ENCODE assay signal across 10 cellular contexts in the genomic region with DNA sequence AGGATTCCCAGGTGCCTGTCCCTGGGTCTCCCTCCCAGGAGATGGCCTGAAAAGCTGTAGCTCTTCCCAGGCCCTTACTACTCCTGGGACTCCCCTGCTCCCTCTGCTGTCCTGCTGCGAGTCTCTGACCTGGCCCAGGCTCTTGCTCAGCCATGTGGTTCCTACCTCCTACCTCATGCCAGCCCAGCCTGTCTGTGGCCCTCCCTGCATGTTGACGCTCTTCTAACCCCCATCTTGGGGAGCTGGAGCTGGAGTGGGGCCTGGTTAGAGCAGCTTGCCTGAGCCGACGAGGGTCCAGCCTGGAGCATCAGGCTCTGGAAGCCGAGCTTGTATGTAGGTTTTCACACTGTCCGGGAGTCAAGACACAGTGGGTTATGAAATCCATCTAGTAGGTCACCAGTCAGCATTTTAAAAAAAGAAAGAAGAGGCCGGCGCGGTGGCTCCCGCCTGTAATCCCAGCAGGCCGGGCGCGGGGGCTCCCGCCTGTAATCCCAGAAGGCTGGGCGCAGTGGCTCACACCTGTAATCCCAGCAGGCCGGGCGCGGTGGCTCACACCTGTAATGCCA.
DNase-seq lines count a peak whose midpoint lies in the region; ATAC-seq and TF ChIP-seq lines count a peak whose summit lies in the region.
"Had no signal": no experiment of that assay in that cellular context is flagged by ENCODE, and none has a peak within 500 bp of the region (broad histone marks: within the 10 kb centered on the region; RNA-seq: fewer than 3 reads in every experiment).

No MANE protein-coding gene starts in this region.

- H2BK20ac ChIP-seq in H9 (ENCODE audit: low read depth, low read length, poor library complexity, severe bottlenecking), result no peak overlapping the region

- no peak overlapping the region for H2BK5ac ChIP-seq in H9 (ENCODE audit: insufficient read length, low read length)

- H2AK5ac ChIP-seq in H9 (ENCODE audit: insufficient read length, low read length), result no peak overlapping the region

- H3K9me3 Mint-ChIP-seq in H9, result no peaks in the 10 kb centered on the region
- H3K9me3 Mint-ChIP-seq: activated CD4-positive, alpha-beta memory T cell treated with anti-CD3 and anti-CD28 coated beads, Interleukin-2, amount 10 ng/mL, durations not matched to agents 7 days and 5 days; dendritic cell treated with granulocyte-macrophage colony-stimulating factor and Interleukin-4, amounts not matched to agents 40 ng/mL and 50 ng/mL, for 4 days had no signal

- no peak overlapping the region for H3K4me2 ChIP-seq in H9 (ENCODE audit: insufficient read depth, insufficient read length, low read length)

- H3K18ac ChIP-seq in H9 (ENCODE audit: insufficient read length, low read depth, low read length), result no peak overlapping the region

- no peak overlapping the region for H3K14ac ChIP-seq in H9 (ENCODE audit: insufficient read depth, low read length)

- peak; percentile 73 for DNase-seq in H9
- peak in 1 of 2 donors; percentile 64 for DNase-seq in ascending aorta (ENCODE audit: low spot score in 2 of 2)
- no peak for DNase-seq in right cardiac atrium
- DNase-seq in NCI-H128 (lab: John Stamatoyannopoulos, UW; ENCODE audit: unreplicated experiment), result no peak
- no peak for DNase-seq in GM19238 (ENCODE audit: insufficient read length, low spot score)
- no peak for DNase-seq in anterior cingulate cortex (lab: John Stamatoyannopoulos, UW)
- DNase-seq: activated CD4-positive, alpha-beta memory T cell treated with anti-CD3 and anti-CD28 coated beads, Interleukin-2, amount 10 ng/mL, durations not matched to agents 7 days and 5 days had no signal

- no peaks in the 10 kb centered on the region for H3K23me2 ChIP-seq in H9 (ENCODE audit: insufficient read length, low read depth, low read length, poor library complexity, severe bottlenecking)

- H3K4me3 Mint-ChIP-seq in H9, result no peak overlapping the region
- H3K4me3 Mint-ChIP-seq: activated CD4-positive, alpha-beta memory T cell treated with anti-CD3 and anti-CD28 coated beads, Interleukin-2, amount 10 ng/mL, durations not matched to agents 7 days and 5 days; dendritic cell treated with granulocyte-macrophage colony-stimulating factor and Interleukin-4, amounts not matched to agents 40 ng/mL and 50 ng/mL, for 4 days had no signal

- intact Hi-C loops in ascending aorta (cut with DNase I), result no loop called here
- intact Hi-C loops in right cardiac atrium (cut with DNase I), result loop anchor here in 1 of 4 donors (2.0 kb wide), 1 partner anchor 14 kb away; no protein-coding TSS in a partner anchor

- peaks cover 12 to 37% of the 10 kb centered on the region in 2 donors for H3K36me3 ChIP-seq in ascending aorta
- peaks cover 18 to 21% of the 10 kb centered on the region in 2 donors for H3K36me3 ChIP-seq in stomach smooth muscle (ENCODE audit: control insufficient read depth in 2 of 2, insufficient read depth in 2 of 2, low read length in 2 of 2)

- H4K8ac ChIP-seq in H9 (replicated peaks; ENCODE audit: insufficient read length, low read depth, low read length), result no peak overlapping the region

- H3K27me3 Mint-ChIP-seq in H9 (ENCODE audit: low read depth), result no peaks in the 10 kb centered on the region; the same call in 1 of the 2 replicates
- H3K27me3 Mint-ChIP-seq: activated CD4-positive, alpha-beta memory T cell treated with anti-CD3 and anti-CD28 coated beads, Interleukin-2, amount 10 ng/mL, durations not matched to agents 7 days and 5 days; dendritic cell treated with granulocyte-macrophage colony-stimulating factor and Interleukin-4, amounts not matched to agents 40 ng/mL and 50 ng/mL, for 4 days had no signal

- H3K36me3 Mint-ChIP-seq in H9 (ENCODE audit: insufficient read depth in 1 of 3, low read depth in 3 of 3), result peaks cover 0 to 2% (median 0%) of the 10 kb centered on the region in 3 experiments; a peak in 1 of 7 replicates

- H3K9ac ChIP-seq in H9 (ENCODE audit: extremely low read depth, insufficient read length, low read length), result no peak overlapping the region
- peak overlapping the region in 1 of 2 donors; percentile 28 for H3K9ac ChIP-seq in stomach smooth muscle (ENCODE audit: low read length in 2 of 2)

- no peaks in the 10 kb centered on the region for H4K20me1 ChIP-seq in H9 (ENCODE audit: control insufficient read depth, insufficient read depth, insufficient read length)

- H3K23ac ChIP-seq in H9 (ENCODE audit: insufficient read length, low read depth, low read length), result no peak overlapping the region

- no peak overlapping the region for H3K56ac ChIP-seq in H9 (ENCODE audit: insufficient read length, low read depth, low read length)

- no peaks in the 10 kb centered on the region for H3K79me2 ChIP-seq in H9 (ENCODE audit: insufficient read depth, low read length)

- H2BK120ac ChIP-seq in H9 (ENCODE audit: low read depth, low read length, poor library complexity, severe bottlenecking), result no peak overlapping the region

- ATAC-seq in right cardiac atrium (peak in 1 of 2 donors; percentile 15), HG03342 (IDR thresholded peaks at IDR 0.05; ENCODE audit: unreplicated experiment) (no peak)

- H4K5ac ChIP-seq in H9 (ENCODE audit: insufficient read length, low read depth, low read length), result no peak overlapping the region

- H3K9me3 ChIP-seq in H9 (ENCODE audit: control insufficient read depth, low read depth, low read length) (no peaks in the 10 kb centered on the region), ascending aorta (no peaks in the 10 kb centered on the region), right cardiac atrium (ENCODE audit: control insufficient read depth, low read length) (no peaks in the 10 kb centered on the region), stomach smooth muscle (ENCODE audit: control insufficient read depth in 2 of 2, low read length in 2 of 2) (no peaks in the 10 kb centered on the region)

- no peaks in the 10 kb centered on the region for H3K27me3 ChIP-seq in H9 (ENCODE audit: insufficient read depth, low read length)
- H3K27me3 ChIP-seq in ascending aorta, result no peaks in the 10 kb centered on the region
- no peaks in the 10 kb centered on the region for H3K27me3 ChIP-seq in right cardiac atrium (ENCODE audit: control insufficient read depth, insufficient read depth)
- H3K27me3 ChIP-seq in stomach smooth muscle (ENCODE audit: control insufficient read depth in 1 of 2, insufficient read depth in 2 of 2, low read length in 2 of 2), result no peaks in the 10 kb centered on the region

- peaks cover 12 to 17% of the 10 kb centered on the region in 2 experiments for H3K4me1 Mint-ChIP-seq in H9
- H3K4me1 Mint-ChIP-seq: activated CD4-positive, alpha-beta memory T cell treated with anti-CD3 and anti-CD28 coated beads, Interleukin-2, amount 10 ng/mL, durations not matched to agents 7 days and 5 days had no signal

- no peak overlapping the region for H2BK15ac ChIP-seq in H9 (ENCODE audit: low read depth, low read length)

- H3K4me3 ChIP-seq in ascending aorta (peak overlapping the region in 1 of 2 donors; percentile 33), right cardiac atrium (ENCODE audit: low read length) (no peak overlapping the region), stomach smooth muscle (ENCODE audit: low read length in 2 of 2) (no peak overlapping the region)

- H4K91ac ChIP-seq in H9 (ENCODE audit: insufficient read length, low read depth, low read length), result no peak overlapping the region

- no peaks in the 10 kb centered on the region for H3K79me1 ChIP-seq in H9 (ENCODE audit: insufficient read depth, low read depth, low read length, poor library complexity, severe bottlenecking)

- TF ChIP-seq CTCF in H9 (conservative IDR thresholded peaks at IDR 0.05) (peak; percentile 59), ascending aorta (IDR thresholded peaks at IDR 0.05) (peak in 2 of 3 experiments; percentile 20 to 33)

- H3K4me1 ChIP-seq in H9 (ENCODE audit: insufficient read depth, low read length), result no peaks in the 10 kb centered on the region; the same call in 1 of the 2 replicates
- peaks cover 45 to 95% of the 10 kb centered on the region in 2 donors for H3K4me1 ChIP-seq in ascending aorta
- peaks cover 28% of the 10 kb centered on the region for H3K4me1 ChIP-seq in right cardiac atrium (ENCODE audit: control insufficient read depth, insufficient read depth, low read length)
- peaks cover 99% of the 10 kb centered on the region for H3K4me1 ChIP-seq in stomach smooth muscle (ENCODE audit: control insufficient read depth, insufficient read depth, low read length)

- peak overlapping the region in 2 of 3 experiments; percentile 81 to 90; a peak in 3 of 7 replicates for H3K27ac Mint-ChIP-seq in H9
- H3K27ac Mint-ChIP-seq: activated CD4-positive, alpha-beta memory T cell treated with anti-CD3 and anti-CD28 coated beads, Interleukin-2, amount 10 ng/mL, durations not matched to agents 7 days and 5 days; dendritic cell treated with granulocyte-macrophage colony-stimulating factor and Interleukin-4, amounts not matched to agents 40 ng/mL and 50 ng/mL, for 4 days had no signal

- no CpG with 5 or more reads among the region's 18 CpGs for WGBS in H9 (ENCODE audit: extremely low coverage, insufficient read length, low lambda C conversion rate)
- WGBS in right cardiac atrium, result 88% methylated on average over 18 of the region's 18 CpGs

- H2AFZ ChIP-seq in H9 (ENCODE audit: low read length), result no peak overlapping the region

- H3K27ac ChIP-seq in H9 (ENCODE audit: insufficient read length, low read depth, low read length) (no peak overlapping the region), ascending aorta (peak overlapping the region; percentile 84 to 95), right cardiac atrium (ENCODE audit: low read length) (peak overlapping the region; percentile 35), stomach smooth muscle (ENCODE audit: low read length) (peak overlapping the region; percentile 69)

- H3K4ac ChIP-seq in H9 (ENCODE audit: low read depth, low read length), result no peak overlapping the region

- H2BK12ac ChIP-seq in H9 (ENCODE audit: insufficient read length, low read depth, low read length), result no peak overlapping the region

- no peak overlapping the region for H3T11ph ChIP-seq in H9 (ENCODE audit: low read length)
